ENCODE assay signal across 8 cellular contexts in genomic region chr10:103685880-103686669, GRCh38.
DNase-seq lines count a peak whose midpoint lies in the region; ATAC-seq and TF ChIP-seq lines count a peak whose summit lies in the region.

No MANE protein-coding gene starts in this region.

- ATAC-seq in HG02981 (IDR thresholded peaks at IDR 0.05; ENCODE audit: unreplicated experiment), result peak; percentile 73
- peak; percentile 98 for ATAC-seq in activated CD8-positive, alpha-beta T cell treated with anti-CD3 and anti-CD28 coated beads for 36 hours

- H3K4me3 Mint-ChIP-seq in activated CD8-positive, alpha-beta T cell treated with anti-CD3 and anti-CD28 coated beads for 36 hours, result no peak overlapping the region

- no peaks in the 10 kb centered on the region for H3K4me1 ChIP-seq in effector memory CD4-positive, alpha-beta T cell (ENCODE audit: control insufficient read depth, insufficient read depth, low read length, poor library complexity, severe bottlenecking)
- H3K4me1 ChIP-seq in mesendoderm (ENCODE audit: control insufficient read depth, low read depth, low read length), result no peaks in the 10 kb centered on the region

- no peak overlapping the region for H3K4me3 ChIP-seq in effector memory CD4-positive, alpha-beta T cell (ENCODE audit: insufficient read depth, low read depth, low read length, poor library complexity, severe bottlenecking)
- no peak overlapping the region for H3K4me3 ChIP-seq in mesendoderm (ENCODE audit: low read length)

- no peaks in the 10 kb centered on the region for H3K36me3 Mint-ChIP-seq in activated CD8-positive, alpha-beta T cell treated with anti-CD3 and anti-CD28 coated beads for 36 hours (ENCODE audit: low read depth)

- no peak overlapping the region for H2BK120ac ChIP-seq in mesendoderm (ENCODE audit: low read depth, low read length)

- H3K4me2 ChIP-seq in mesendoderm (ENCODE audit: low read length), result no peak overlapping the region

- H3K56ac ChIP-seq in mesendoderm (ENCODE audit: low read length), result no peak overlapping the region

- no CpG with 5 or more reads among the region's 8 CpGs for WGBS in mesendoderm (ENCODE audit: extremely low coverage, insufficient coverage, low lambda C conversion rate)

- no peak overlapping the region for H4K5ac ChIP-seq in mesendoderm (ENCODE audit: low read length)

- no peak overlapping the region for H3K23ac ChIP-seq in mesendoderm (ENCODE audit: low read length)

- no peak overlapping the region for H3K9ac ChIP-seq in mesendoderm (ENCODE audit: low read length)

- H2AK5ac ChIP-seq in mesendoderm (ENCODE audit: low read length), result no peak overlapping the region

- H2BK5ac ChIP-seq in mesendoderm (ENCODE audit: low read length), result no peak overlapping the region

- intact Hi-C loops in activated CD8-positive, alpha-beta T cell treated with anti-CD3 and anti-CD28 coated beads for 36 hours (cut with micrococcal nuclease), result loop anchor here (5.0 kb wide), 1 partner anchor 84 kb away; no protein-coding TSS in a partner anchor

- TF ChIP-seq CTCF in activated CD8-positive, alpha-beta T cell treated with anti-CD3 and anti-CD28 coated beads for 36 hours (IDR thresholded peaks at IDR 0.05), result peak; percentile 90

- H3K18ac ChIP-seq in mesendoderm (ENCODE audit: low read length), result no peak overlapping the region

- H4K8ac ChIP-seq in mesendoderm (ENCODE audit: low read depth, low read length), result no peak overlapping the region

- CTCF ChIA-PET in activated CD8-positive, alpha-beta T cell treated with anti-CD3 and anti-CD28 coated beads for 36 hours (lab: Charles Lee), result interaction anchor here (0.6 to 6.5 kb wide), 80 partner anchors 8 to 1430 kb away, joined by 3 to 99 read pairs (median 4); partner anchors contain the start of gene NEURL1

- POLR2A ChIA-PET in activated CD8-positive, alpha-beta T cell treated with anti-CD3 and anti-CD28 coated beads for 36 hours (lab: Charles Lee), result interaction anchor here (1.1 kb wide), 1 partner anchor 15 kb away, joined by 3 read pairs; no protein-coding TSS in a partner anchor

- no peaks in the 10 kb centered on the region for H3K9me3 ChIP-seq in effector memory CD4-positive, alpha-beta T cell (ENCODE audit: control insufficient read depth, low read length)

- H3K4ac ChIP-seq in mesendoderm (ENCODE audit: low read depth, low read length), result no peak overlapping the region

- DNase-seq in NOMO-1 (lab: John Stamatoyannopoulos, UW; ENCODE audit: unreplicated experiment in 2 of 2), result peak; percentile 47 to 62
- DNase-seq in NOMO-1 treated with dmso at 0.1 percent for 144 hours (lab: John Stamatoyannopoulos, UW; ENCODE audit: unreplicated experiment), result no peak
- peak; percentile 68 for DNase-seq in NCI-H69 (lab: John Stamatoyannopoulos, UW)
- peak; percentile 84 for DNase-seq in activated CD8-positive, alpha-beta T cell treated with anti-CD3 and anti-CD28 coated beads for 36 hours
- peak; percentile 43 to 60 (median 59) for DNase-seq in effector memory CD4-positive, alpha-beta T cell
- DNase-seq in mesendoderm, result peak; percentile 65
- peak; percentile 39 to 54 for DNase-seq in stimulated activated CD8-positive, alpha-beta memory T cell treated with anti-CD3 and anti-CD28 coated beads, Interleukin-2, amount 100 ng/mL, for 1 hour (ENCODE audit: low read depth in 2 of 2)

- no peak overlapping the region for H3K27ac ChIP-seq in effector memory CD4-positive, alpha-beta T cell (ENCODE audit: insufficient read depth, low read length, poor library complexity, severe bottlenecking)
- no peak overlapping the region for H3K27ac ChIP-seq in mesendoderm (ENCODE audit: low read depth, low read length)

- no peaks in the 10 kb centered on the region for H3K36me3 ChIP-seq in effector memory CD4-positive, alpha-beta T cell (ENCODE audit: control insufficient read depth, insufficient read depth, low read length)
- no peaks in the 10 kb centered on the region for H3K36me3 ChIP-seq in mesendoderm (ENCODE audit: control insufficient read depth, insufficient read depth, low read length)

- H3K27me3 Mint-ChIP-seq in activated CD8-positive, alpha-beta T cell treated with anti-CD3 and anti-CD28 coated beads for 36 hours, result no peaks in the 10 kb centered on the region

- H2BK15ac ChIP-seq in mesendoderm (replicated peaks; ENCODE audit: low read depth), result no peak overlapping the region

- H3K79me1 ChIP-seq in mesendoderm (ENCODE audit: low read length), result no peaks in the 10 kb centered on the region

- no peaks in the 10 kb centered on the region for H3K79me2 ChIP-seq in mesendoderm (ENCODE audit: control insufficient read depth, insufficient read depth, low read length)

- no peaks in the 10 kb centered on the region for H3K9me3 Mint-ChIP-seq in activated CD8-positive, alpha-beta T cell treated with anti-CD3 and anti-CD28 coated beads for 36 hours

- H3K27me3 ChIP-seq in effector memory CD4-positive, alpha-beta T cell (replicated peaks; ENCODE audit: control insufficient read depth, insufficient read depth, low read length, poor library complexity, severe bottlenecking), result no peaks in the 10 kb centered on the region
- no peaks in the 10 kb centered on the region for H3K27me3 ChIP-seq in mesendoderm (ENCODE audit: insufficient read depth, low read length, poor library complexity)

- peaks cover 1% of the 10 kb centered on the region for H3K4me1 Mint-ChIP-seq in activated CD8-positive, alpha-beta T cell treated with anti-CD3 and anti-CD28 coated beads for 36 hours (ENCODE audit: low read depth)

- H3K27ac Mint-ChIP-seq in activated CD8-positive, alpha-beta T cell treated with anti-CD3 and anti-CD28 coated beads for 36 hours, result no peak overlapping the region
